2 cellular contexts compared by ENCODE assay signal in the genomic region with DNA sequence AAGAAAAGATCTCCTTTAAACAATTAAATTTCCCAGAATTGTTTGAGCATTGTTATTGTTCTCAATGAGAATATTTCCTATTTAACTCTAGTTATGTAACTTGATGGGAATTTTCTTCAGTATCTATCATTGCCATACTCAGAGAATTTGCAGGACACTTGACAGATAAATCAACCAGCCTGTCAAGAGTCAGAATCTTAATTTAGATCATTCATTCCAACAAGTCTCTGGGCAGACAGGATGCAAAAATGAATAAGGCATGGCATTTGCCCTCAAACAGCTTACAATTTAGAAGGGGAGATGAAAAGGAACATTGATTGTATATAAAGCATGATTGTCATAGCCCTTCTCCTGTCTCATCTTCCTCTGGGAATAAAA.
TF ChIP-seq lines count a peak whose summit lies in the region.

No MANE protein-coding gene starts in this region.

TF ChIP-seq in endothelial cell of umbilical vein, 7 proteins besides CTCF, POLR2A, EP300 and RAD21:
- TF ChIP-seq FOS (IDR thresholded peaks at IDR 0.05; ENCODE audit: borderline replicate concordance, insufficient read depth, low read length) (no peak), MYC (IDR thresholded peaks at IDR 0.05; ENCODE audit: low read depth, low read length) (no peak), POLR2AphosphoS5 (IDR thresholded peaks at IDR 0.05; ENCODE audit: insufficient read depth, low read depth, low read length) (no peak), EZH2 (IDR thresholded peaks at IDR 0.05; ENCODE audit: borderline replicate concordance, low read depth, low read length, severe bottlenecking) (no peak), JUN (IDR thresholded peaks at IDR 0.05; ENCODE audit: borderline replicate concordance, insufficient read depth, insufficient read length, low read depth) (peak; percentile 49)
- TF ChIP-seq, protein P1, sequence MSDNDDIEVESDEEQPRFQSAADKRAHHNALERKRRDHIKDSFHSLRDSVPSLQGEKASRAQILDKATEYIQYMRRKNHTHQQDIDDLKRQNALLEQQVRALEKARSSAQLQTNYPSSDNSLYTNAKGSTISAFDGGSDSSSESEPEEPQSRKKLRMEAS (IDR thresholded peaks at IDR 0.05; ENCODE audit: insufficient read depth, insufficient read length), result no peak

TF ChIP-seq in neural cell, 6 proteins besides CTCF, POLR2A, EP300 and RAD21:
- TF ChIP-seq, protein P2, sequence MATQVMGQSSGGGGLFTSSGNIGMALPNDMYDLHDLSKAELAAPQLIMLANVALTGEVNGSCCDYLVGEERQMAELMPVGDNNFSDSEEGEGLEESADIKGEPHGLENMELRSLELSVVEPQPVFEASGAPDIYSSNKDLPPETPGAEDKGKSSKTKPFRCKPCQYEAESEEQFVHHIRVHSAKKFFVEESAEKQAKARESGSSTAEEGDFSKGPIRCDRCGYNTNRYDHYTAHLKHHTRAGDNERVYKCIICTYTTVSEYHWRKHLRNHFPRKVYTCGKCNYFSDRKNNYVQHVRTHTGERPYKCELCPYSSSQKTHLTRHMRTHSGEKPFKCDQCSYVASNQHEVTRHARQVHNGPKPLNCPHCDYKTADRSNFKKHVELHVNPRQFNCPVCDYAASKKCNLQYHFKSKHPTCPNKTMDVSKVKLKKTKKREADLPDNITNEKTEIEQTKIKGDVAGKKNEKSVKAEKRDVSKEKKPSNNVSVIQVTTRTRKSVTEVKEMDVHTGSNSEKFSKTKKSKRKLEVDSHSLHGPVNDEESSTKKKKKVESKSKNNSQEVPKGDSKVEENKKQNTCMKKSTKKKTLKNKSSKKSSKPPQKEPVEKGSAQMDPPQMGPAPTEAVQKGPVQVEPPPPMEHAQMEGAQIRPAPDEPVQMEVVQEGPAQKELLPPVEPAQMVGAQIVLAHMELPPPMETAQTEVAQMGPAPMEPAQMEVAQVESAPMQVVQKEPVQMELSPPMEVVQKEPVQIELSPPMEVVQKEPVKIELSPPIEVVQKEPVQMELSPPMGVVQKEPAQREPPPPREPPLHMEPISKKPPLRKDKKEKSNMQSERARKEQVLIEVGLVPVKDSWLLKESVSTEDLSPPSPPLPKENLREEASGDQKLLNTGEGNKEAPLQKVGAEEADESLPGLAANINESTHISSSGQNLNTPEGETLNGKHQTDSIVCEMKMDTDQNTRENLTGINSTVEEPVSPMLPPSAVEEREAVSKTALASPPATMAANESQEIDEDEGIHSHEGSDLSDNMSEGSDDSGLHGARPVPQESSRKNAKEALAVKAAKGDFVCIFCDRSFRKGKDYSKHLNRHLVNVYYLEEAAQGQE (IDR thresholded peaks at IDR 0.05; ENCODE audit: borderline replicate concordance), result no peak
- TF ChIP-seq TAF1 (IDR thresholded peaks at IDR 0.05; ENCODE audit: low read depth) (no peak), MXI1 (conservative IDR thresholded peaks at IDR 0.05; ENCODE audit: poor library complexity, severe bottlenecking) (no peak), SMC3 (conservative IDR thresholded peaks at IDR 0.05; ENCODE audit: poor library complexity) (no peak)
